ENCODE assay signal across 15 cellular contexts in the genomic region with DNA sequence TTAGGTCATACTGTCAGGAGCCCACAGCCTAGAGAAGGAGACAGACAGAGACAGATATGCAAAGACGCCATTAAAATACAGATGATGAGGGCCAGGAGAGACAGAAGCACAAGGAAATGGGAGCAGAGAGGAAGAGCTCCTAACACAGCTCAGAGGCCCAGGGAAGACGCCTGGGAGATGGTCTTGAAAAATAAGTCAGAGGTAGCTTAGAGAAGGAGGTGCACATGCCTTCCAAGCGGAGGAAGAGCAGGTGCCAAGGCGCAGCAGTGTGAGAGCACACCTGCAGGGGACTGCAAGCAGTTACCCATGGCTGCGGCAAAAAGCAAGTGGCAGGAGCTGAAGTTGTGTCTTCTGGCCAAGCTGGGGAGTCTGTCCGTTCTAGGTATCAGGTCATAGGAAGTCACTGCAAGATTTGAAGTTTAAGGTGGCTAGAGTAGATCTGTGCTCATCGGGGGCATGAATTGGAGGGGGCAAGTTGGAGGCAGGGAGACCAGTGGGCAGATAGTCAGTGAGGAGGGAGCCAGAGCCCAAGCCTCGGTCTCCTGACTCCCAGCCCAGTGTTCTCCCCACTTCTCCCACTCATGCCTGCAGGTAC. TPM values are rescaled to one million over a fixed set of nuclear protein-coding genes. Genes with fewer than 3 reads are reported as not detected.
"Had no signal": no experiment of that assay in that cellular context is flagged by ENCODE, and none has a peak within 500 bp of the region (broad histone marks: within the 10 kb centered on the region; RNA-seq: fewer than 3 reads in every experiment).

No MANE protein-coding gene starts in this region.

- H3K9me3 Mint-ChIP-seq: activated T-cell treated with anti-CD3 and anti-CD28 coated beads, Interleukin-2, amount 50 U/mL, for 4 hours; stimulated activated effector memory CD8-positive, alpha-beta T cell treated with anti-CD3 and anti-CD28 coated beads, Interleukin-12 subunit alpha, Interleukin-12 subunit beta, amount 100 ng/mL, for 72 hours had no signal

- H3K27ac Mint-ChIP-seq: activated CD8-positive, alpha-beta memory T cell treated with anti-CD3 and anti-CD28 coated beads, Interleukin-2, amount 10 ng/mL, durations not matched to agents 7 days and 5 days; activated naive CD8-positive, alpha-beta T cell; stimulated activated effector memory CD8-positive, alpha-beta T cell treated with anti-CD3 and anti-CD28 coated beads, Interleukin-12 subunit alpha, Interleukin-12 subunit beta, amount 100 ng/mL, for 72 hours had no signal

- FAIRE-seq: colon, frontal cortex, kidney had no signal

- H3K36me3 ChIP-seq: heart right ventricle, thyroid gland had no signal

- H3K27me3 ChIP-seq: thyroid gland had no signal

- H3K36me3 Mint-ChIP-seq: activated CD8-positive, alpha-beta memory T cell treated with anti-CD3 and anti-CD28 coated beads, Interleukin-2, amount 10 ng/mL, durations not matched to agents 7 days and 5 days; activated naive CD8-positive, alpha-beta T cell; stimulated activated effector memory CD8-positive, alpha-beta T cell treated with anti-CD3 and anti-CD28 coated beads, Interleukin-12 subunit alpha, Interleukin-12 subunit beta, amount 100 ng/mL, for 72 hours had no signal

- H3K4me3 Mint-ChIP-seq: activated CD8-positive, alpha-beta memory T cell treated with anti-CD3 and anti-CD28 coated beads, Interleukin-2, amount 10 ng/mL, durations not matched to agents 7 days and 5 days had no signal

- DNase-seq: activated CD4-positive, alpha-beta T cell treated with anti-CD3 and anti-CD28 coated beads, Interleukin-2, amount 50 U/mL, for 48 hours; activated CD8-positive, alpha-beta memory T cell treated with anti-CD3 and anti-CD28 coated beads, Interleukin-2, amount 10 ng/mL, durations not matched to agents 7 days and 5 days; activated effector memory CD4-positive, alpha-beta T cell treated with anti-CD3 and anti-CD28 coated beads, Interleukin-2, amount 50 U/mL, for 16 hours; activated T-cell treated with anti-CD3 and anti-CD28 coated beads, Interleukin-2, amount 50 U/mL, for 4 hours; aorta; heart right ventricle; kidney; left ventricle myocardium superior; T-helper 9 cell; thyroid gland had no signal

- H3K9me3 ChIP-seq: heart right ventricle, thyroid gland had no signal

- H3K27ac ChIP-seq: thyroid gland had no signal

RNA-seq across cellular contexts. Expression of a gene that starts 1.3 kb away (rescaled TPM):
- total RNA-seq: activated CD8-positive, alpha-beta memory T cell treated with anti-CD3 and anti-CD28 coated beads, Interleukin-2, amount 10 ng/mL, durations not matched to agents 7 days and 5 days; activated T-cell treated with anti-CD3 and anti-CD28 coated beads, Interleukin-2, amount 50 U/mL, for 4 hours had no signal
- polyA plus RNA-seq: fibroblast of lung had no signal
